In the genomic region with DNA sequence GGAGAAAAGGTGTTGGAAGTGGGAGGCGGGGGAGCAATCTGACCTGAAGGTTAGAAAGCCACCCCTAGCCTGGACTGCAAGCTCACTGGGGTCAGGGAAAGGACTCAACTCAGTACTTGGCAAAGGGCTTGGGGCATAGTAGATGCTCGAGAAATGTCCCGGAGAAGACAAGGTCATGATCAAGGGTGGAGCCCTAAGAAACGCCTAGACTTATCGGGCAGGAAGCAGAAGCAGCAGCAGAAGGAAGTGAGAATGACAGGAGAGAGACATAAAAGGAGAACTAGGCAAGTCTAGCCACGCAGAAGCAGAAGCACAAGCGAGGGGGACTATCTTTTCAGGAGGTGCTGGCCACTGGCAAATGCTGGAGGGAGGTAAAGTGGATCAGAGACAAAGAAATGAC, we compare ENCODE assay signal across 8 cellular contexts. TPM values are rescaled to one million over a fixed set of nuclear protein-coding genes. Genes with fewer than 3 reads are reported as not detected.
DNase-seq lines count a peak whose midpoint lies in the region; ATAC-seq and TF ChIP-seq lines count a peak whose summit lies in the region.

No MANE protein-coding gene starts in this region.

- H2AFZ ChIP-seq in neuronal stem cell (ENCODE audit: low read length) = no peak overlapping the region

- TF ChIP-seq CTCF in vagina (IDR thresholded peaks at IDR 0.05) = no peak

- H3K27me3 ChIP-seq in neuronal stem cell (ENCODE audit: control insufficient read depth in 3 of 3, insufficient read depth in 3 of 3, low read depth in 1 of 3, low read length in 3 of 3) (no peaks in the 10 kb centered on the region), vagina (no peaks in the 10 kb centered on the region)

- H3K27ac ChIP-seq in neuronal stem cell (replicated peaks; ENCODE audit: low read length) (no peak overlapping the region), vagina (no peak overlapping the region)

- H3K79me1 ChIP-seq in neuronal stem cell (ENCODE audit: low read depth, low read length) = peaks cover 8% of the 10 kb centered on the region

- no CpG with 5 or more reads among the region's 7 CpGs for WGBS in neuronal stem cell (ENCODE audit: extremely low coverage in 2 of 2, insufficient read length in 2 of 2, insufficient replicate concordance in 1 of 2), 2 donors

- H3K4me3 Mint-ChIP-seq in central memory CD8-positive, alpha-beta T cell = peak overlapping the region; percentile 75

- H3K27ac Mint-ChIP-seq in central memory CD8-positive, alpha-beta T cell (ENCODE audit: low read depth) = peak overlapping the region; percentile 90

- H2BK15ac ChIP-seq in neuronal stem cell (ENCODE audit: low read length) = no peak overlapping the region

- no peak overlapping the region for H2BK5ac ChIP-seq in neuronal stem cell (ENCODE audit: low read length)

- no peak overlapping the region for H2BK120ac ChIP-seq in neuronal stem cell (ENCODE audit: low read depth, low read length)

- no peak overlapping the region for H2BK12ac ChIP-seq in neuronal stem cell (ENCODE audit: low read length)

- no peak overlapping the region for H4K91ac ChIP-seq in neuronal stem cell (ENCODE audit: low read depth, low read length, poor library complexity)

- no peak for TF ChIP-seq POLR2A in vagina (IDR thresholded peaks at IDR 0.05)

- H3K4me1 Mint-ChIP-seq in central memory CD8-positive, alpha-beta T cell = peaks cover 87% of the 10 kb centered on the region

- ATAC-seq in GM19035 (IDR thresholded peaks at IDR 0.05; ENCODE audit: unreplicated experiment) (peak; percentile 51), HG03571 (IDR thresholded peaks at IDR 0.05; ENCODE audit: unreplicated experiment) (no peak), HG03039 (IDR thresholded peaks at IDR 0.05; ENCODE audit: unreplicated experiment) (no peak)
- peak; percentile 58 for ATAC-seq in central memory CD8-positive, alpha-beta T cell (replicated peaks; ENCODE audit: extremely low read depth, poor library complexity, severe bottlenecking)

- no peaks in the 10 kb centered on the region for H3K9me3 Mint-ChIP-seq in central memory CD8-positive, alpha-beta T cell

- H3K4me1 ChIP-seq in neuronal stem cell (ENCODE audit: control insufficient read depth in 2 of 2, insufficient read depth in 1 of 2, low read depth in 1 of 2, low read length in 2 of 2) (peaks cover 17 to 22% of the 10 kb centered on the region in 2 donors), vagina (peaks cover 19% of the 10 kb centered on the region)

- peaks cover 13 to 83% of the 10 kb centered on the region in 2 donors for H3K36me3 ChIP-seq in neuronal stem cell (replicated peaks in 1 of 2; ENCODE audit: control insufficient read depth in 2 of 2, insufficient read depth in 2 of 2, low read length in 2 of 2)
- H3K36me3 ChIP-seq in vagina = no peaks in the 10 kb centered on the region

- H3K27me3 Mint-ChIP-seq in central memory CD8-positive, alpha-beta T cell = no peaks in the 10 kb centered on the region

- no peak overlapping the region for H3K23ac ChIP-seq in neuronal stem cell (ENCODE audit: low read depth, low read length, poor library complexity)

- H3K18ac ChIP-seq in neuronal stem cell (ENCODE audit: low read length) = no peak overlapping the region

- H3K9me3 ChIP-seq in neuronal stem cell (replicated peaks in 1 of 2; ENCODE audit: control insufficient read depth in 2 of 2, insufficient read depth in 1 of 2, low read depth in 1 of 2, low read length in 2 of 2) (peaks cover 2 to 32% of the 10 kb centered on the region in 2 donors), vagina (no peaks in the 10 kb centered on the region)

- peak; percentile 89 to 91 for DNase-seq in AML-193 (lab: John Stamatoyannopoulos, UW)
- peak; percentile 69 for DNase-seq in Jurkat, Clone E6-1 (ENCODE audit: low read depth, low spot score)
- DNase-seq in central memory CD8-positive, alpha-beta T cell (ENCODE audit: low spot score in 2 of 2) = peak in 1 of 2 donors; percentile 38
- DNase-seq in neuronal stem cell (ENCODE audit: low spot score) = no peak
- no peak for DNase-seq in vagina (ENCODE audit: extremely low spot score in 2 of 2)

- no peak overlapping the region for H3K4me2 ChIP-seq in neuronal stem cell (ENCODE audit: insufficient read depth, low read length, poor library complexity, severe bottlenecking)

- H3K36me3 Mint-ChIP-seq in central memory CD8-positive, alpha-beta T cell (ENCODE audit: insufficient read depth) = peaks cover 13% of the 10 kb centered on the region

- no peak overlapping the region for H3K9ac ChIP-seq in neuronal stem cell (ENCODE audit: low read depth, low read length, poor library complexity)

- no peak overlapping the region for H2AK5ac ChIP-seq in neuronal stem cell (ENCODE audit: low read depth, low read length)

- H3K4me3 ChIP-seq in Jurkat, Clone E6-1 (ENCODE audit: low read length) = peak overlapping the region; percentile 0; the same call in 1 of the 2 replicates
- no peak overlapping the region for H3K4me3 ChIP-seq in neuronal stem cell (ENCODE audit: low read length in 2 of 2)
- H3K4me3 ChIP-seq in vagina = no peak overlapping the region

- intact Hi-C loops in vagina (cut with DNase I) = no loop called here

- no peak overlapping the region for H3K14ac ChIP-seq in neuronal stem cell (ENCODE audit: low read length)

- no peak overlapping the region for H4K8ac ChIP-seq in neuronal stem cell (ENCODE audit: low read depth, low read length)

- no peak overlapping the region for H3K4ac ChIP-seq in neuronal stem cell (ENCODE audit: low read length)

RNA-seq across cellular contexts. Expression of a gene that starts 10.2 kb away (rescaled TPM):
- 349 TPM for polyA plus RNA-seq in Jurkat, Clone E6-1 (2012; ENCODE audit: insufficient read depth, insufficient read length)
- 222 TPM for polyA plus RNA-seq in neuronal stem cell (2013, experiment 1 of 2)
- polyA plus RNA-seq in neuronal stem cell (2013, experiment 2 of 2) = 221 TPM
- total RNA-seq in vagina = 67.8 TPM

RNA-seq across cellular contexts. Expression of a gene that starts 40.6 kb away (rescaled TPM):
- polyA plus RNA-seq in Jurkat, Clone E6-1 (2012; ENCODE audit: insufficient read depth, insufficient read length) = 11.5 TPM
- polyA plus RNA-seq in neuronal stem cell (2013, experiment 1 of 2) = 7.4 TPM
- 8.0 TPM for polyA plus RNA-seq in neuronal stem cell (2013, experiment 2 of 2)
- 39.3 TPM for total RNA-seq in vagina

Comparison
In these comparisons a context has a peak if more than half of its experiments do, and no peak if none do; other contexts are left out.
1. DNase-seq: peak in AML-193 (2 of 2) and Jurkat, Clone E6-1 (single experiment); none in neuronal stem cell (single experiment) and vagina (0 of 2).
2. ATAC-seq: peak in GM19035 (single experiment) and central memory CD8-positive, alpha-beta T cell (single experiment); none in HG03571 (single experiment) and HG03039 (single experiment).